Comparison of ENCODE assay signal across 7 cellular contexts in the genomic region with DNA sequence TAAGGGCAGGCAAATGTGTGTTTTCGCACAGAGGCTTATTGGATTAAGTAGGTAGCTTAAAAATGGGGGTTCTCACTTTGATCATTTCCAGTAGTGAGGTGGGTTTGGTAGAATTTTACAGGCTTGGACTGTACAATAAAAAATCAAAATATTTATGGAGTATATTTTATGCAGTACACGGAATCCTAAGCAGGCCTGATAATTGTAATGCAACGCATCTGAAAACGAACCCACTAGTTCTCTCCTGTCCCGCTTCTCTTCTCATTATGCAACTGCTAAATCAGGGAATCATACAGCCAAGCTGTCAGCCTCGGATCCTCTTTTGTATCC. TPM values are rescaled to one million over a fixed set of nuclear protein-coding genes. Genes with fewer than 3 reads are reported as not detected.
DNase-seq lines count a peak whose midpoint lies in the region; ATAC-seq and TF ChIP-seq lines count a peak whose summit lies in the region.

No MANE protein-coding gene starts in this region.

- H3K9me3 Mint-ChIP-seq in stimulated activated naive CD8-positive, alpha-beta T cell treated with anti-CD3 and anti-CD28 coated beads, Interleukin-15, amount 100 ng/mL, for 72 hours = no peaks in the 10 kb centered on the region

- H3K27ac ChIP-seq in SU-DHL-6 (ENCODE audit: low read depth, low read length) = no peak overlapping the region
- peak overlapping the region in 8 of 10 donors; percentile 33 to 83 (median 58) for H3K27ac ChIP-seq in heart right ventricle

- H3K27me3 ChIP-seq in SU-DHL-6 (ENCODE audit: low read length) (no peaks in the 10 kb centered on the region), heart right ventricle (no peaks in the 10 kb centered on the region)

- intact Hi-C loops in heart right ventricle (cut with DNase I) = no loop called here

- H4K20me1 ChIP-seq in SU-DHL-6 (ENCODE audit: low read depth, low read length) = 0 out of 2 replicates have a peak, but pooled peaks cover 6% of the 10 kb centered on the region

- peaks cover 45% of the 10 kb centered on the region for H3K79me2 ChIP-seq in SU-DHL-6 (ENCODE audit: insufficient read depth, low read length)

- TF ChIP-seq CTCF in HFF-Myc (IDR thresholded peaks at IDR 0.05; ENCODE audit: low read depth, low read length, missing control alignments) (no peak), SU-DHL-6 (IDR thresholded peaks at IDR 0.05; ENCODE audit: insufficient read depth, low read length, poor library complexity, severe bottlenecking) (no peak), heart right ventricle (IDR thresholded peaks at IDR 0.05) (peak in 2 of 9 donors; percentile 4 to 18)

- H3K27me3 Mint-ChIP-seq in stimulated activated naive CD8-positive, alpha-beta T cell treated with anti-CD3 and anti-CD28 coated beads, Interleukin-15, amount 100 ng/mL, for 72 hours = no peaks in the 10 kb centered on the region

- 54 to 55% methylated on average over 6 of the region's 6 CpGs for WGBS in heart right ventricle, 2 donors

- H3K36me3 ChIP-seq in SU-DHL-6 (ENCODE audit: low read length) (0 out of 2 replicates have a peak, but pooled peaks cover 2% of the 10 kb centered on the region), heart right ventricle (peaks cover 0 to 1% (median 0%) of the 10 kb centered on the region in 9 donors)

- peak overlapping the region; percentile 69 for H3K9ac ChIP-seq in SU-DHL-6 (ENCODE audit: low read length)

- peak overlapping the region; percentile 46 for H3K4me2 ChIP-seq in SU-DHL-6 (ENCODE audit: low read depth, low read length, poor library complexity, severe bottlenecking)

- H3K4me3 Mint-ChIP-seq in stimulated activated naive CD8-positive, alpha-beta T cell treated with anti-CD3 and anti-CD28 coated beads, Interleukin-15, amount 100 ng/mL, for 72 hours = peak overlapping the region; percentile 93 to 97

- peaks cover 5 to 29% (median 18%) of the 10 kb centered on the region in 9 donors for H3K4me1 ChIP-seq in heart right ventricle

- DNase-seq in HFF-Myc (ENCODE audit: extremely low read depth, low read depth) (no peak), heart right ventricle (no peak), NCI-H1417 treated with DMSO at 0.1 percent for 48 hours (lab: John Stamatoyannopoulos, UW) (no peak)
- no peak for DNase-seq in stimulated activated naive CD8-positive, alpha-beta T cell treated with anti-CD3 and anti-CD28 coated beads, Interleukin-15, amount 100 ng/mL, for 72 hours

- no peaks in the 10 kb centered on the region for H3F3A ChIP-seq in SU-DHL-6 (ENCODE audit: insufficient read depth)

- H2AFZ ChIP-seq in SU-DHL-6 (ENCODE audit: low read depth, low read length, severe bottlenecking) = peak overlapping the region; percentile 94

- peak overlapping the region in 1 of 2 donors; percentile 96 for H3K27ac Mint-ChIP-seq in stimulated activated naive CD8-positive, alpha-beta T cell treated with anti-CD3 and anti-CD28 coated beads, Interleukin-15, amount 100 ng/mL, for 72 hours

- peak overlapping the region; percentile 85 for H3K4me3 ChIP-seq in HFF-Myc (replicated peaks; ENCODE audit: low read depth, low read length)
- H3K4me3 ChIP-seq in SU-DHL-6 (ENCODE audit: insufficient read depth, low read length, poor library complexity, severe bottlenecking) = no peak overlapping the region
- peak overlapping the region in 9 of 10 donors; percentile 74 to 95 (median 86) for H3K4me3 ChIP-seq in heart right ventricle

- ATAC-seq in heart right ventricle (peak in 4 of 8 donors; percentile 2 to 15 (median 11)), HG03432 (IDR thresholded peaks at IDR 0.05; ENCODE audit: unreplicated experiment) (no peak), HG02759 (IDR thresholded peaks at IDR 0.05; ENCODE audit: unreplicated experiment) (no peak)
- ATAC-seq in stimulated activated naive CD8-positive, alpha-beta T cell treated with anti-CD3 and anti-CD28 coated beads, Interleukin-15, amount 100 ng/mL, for 72 hours = no peak

- no peaks in the 10 kb centered on the region for H3K9me3 ChIP-seq in SU-DHL-6 (ENCODE audit: insufficient read depth, low read length)
- H3K9me3 ChIP-seq in heart right ventricle = no peaks in the 10 kb centered on the region

- H3K9me2 ChIP-seq in SU-DHL-6 (replicated peaks; ENCODE audit: insufficient read depth, low read length) = no peaks in the 10 kb centered on the region

- H3K4me1 Mint-ChIP-seq in stimulated activated naive CD8-positive, alpha-beta T cell treated with anti-CD3 and anti-CD28 coated beads, Interleukin-15, amount 100 ng/mL, for 72 hours = peaks cover 51% of the 10 kb centered on the region

RNA-seq across cellular contexts. Expression of a gene that starts 0.4 kb away (rescaled TPM):
- total RNA-seq in heart right ventricle = 10 to 100 TPM in 3 of 10 donors, 1 to 10 TPM in 7; 6.9 to 10.9 (median 8.7) TPM
- polyA plus RNA-seq in heart right ventricle = 1 to 10 TPM; 5.1 to 6.5 TPM
